ENCODE assay signal across 17 cellular contexts in the genomic region with DNA sequence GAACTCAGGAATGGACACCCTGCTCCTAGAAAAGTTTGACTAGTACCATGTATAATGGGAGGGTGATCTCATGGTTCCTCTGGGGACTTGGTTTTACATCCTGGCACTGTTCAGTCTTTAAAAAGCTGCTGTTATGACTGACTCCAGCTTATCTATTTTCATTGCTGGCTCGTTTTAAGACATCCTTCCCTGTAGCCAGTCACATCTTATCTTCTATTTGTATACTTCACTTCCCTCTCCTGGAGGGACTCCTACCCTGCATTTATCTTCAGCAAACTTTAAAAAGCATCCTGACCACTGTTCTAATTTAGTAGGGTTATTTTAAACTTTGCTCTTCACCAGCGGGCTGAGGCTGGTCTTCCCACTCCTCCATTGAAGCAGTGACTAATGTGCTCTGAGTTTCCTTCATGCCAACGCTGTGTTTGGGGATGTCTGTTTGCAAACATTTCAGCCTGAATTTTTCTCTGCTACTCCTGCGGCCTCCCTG.
DNase-seq lines count a peak whose midpoint lies in the region; ATAC-seq and TF ChIP-seq lines count a peak whose summit lies in the region.
"Had no signal": no experiment of that assay in that cellular context is flagged by ENCODE, and none has a peak within 500 bp of the region (broad histone marks: within the 10 kb centered on the region; RNA-seq: fewer than 3 reads in every experiment).

No MANE protein-coding gene starts in this region.

- no peaks in the 10 kb centered on the region for H3K27me3 Mint-ChIP-seq in Caco-2 (ENCODE audit: insufficient read depth, unreplicated experiment)
- no peaks in the 10 kb centered on the region for H3K27me3 Mint-ChIP-seq in activated naive CD8-positive, alpha-beta T cell treated with anti-CD3 and anti-CD28 coated beads, Interleukin-2, amount 50 U/mL, for 24 hours
- H3K27me3 Mint-ChIP-seq: activated CD4-positive, alpha-beta T cell treated with anti-CD3 and anti-CD28 coated beads, Interleukin-2, amount 10 ng/mL, durations not matched to agents 24 days and 14 days; progenitor cell of endocrine pancreas had no signal

- ATAC-seq in right lobe of liver, result peak; percentile 40 to 81 (median 58)
- no peak for ATAC-seq in activated naive CD8-positive, alpha-beta T cell treated with anti-CD3 and anti-CD28 coated beads, Interleukin-2, amount 50 U/mL, for 24 hours
- ATAC-seq in body of pancreas, result no peak
- ATAC-seq: T-cell had no signal

- peak overlapping the region; percentile 8 for H3K27ac Mint-ChIP-seq in Caco-2 (ENCODE audit: unreplicated experiment)
- H3K27ac Mint-ChIP-seq in activated naive CD8-positive, alpha-beta T cell treated with anti-CD3 and anti-CD28 coated beads, Interleukin-2, amount 50 U/mL, for 24 hours, result no peak overlapping the region
- H3K27ac Mint-ChIP-seq: activated CD4-positive, alpha-beta T cell treated with anti-CD3 and anti-CD28 coated beads, Interleukin-2, amount 10 ng/mL, durations not matched to agents 24 days and 14 days; progenitor cell of endocrine pancreas; T-cell had no signal

- H3K4me3 Mint-ChIP-seq in Caco-2 (ENCODE audit: unreplicated experiment), result no peak overlapping the region
- H3K4me3 Mint-ChIP-seq in activated naive CD8-positive, alpha-beta T cell treated with anti-CD3 and anti-CD28 coated beads, Interleukin-2, amount 50 U/mL, for 24 hours, result no peak overlapping the region
- H3K4me3 Mint-ChIP-seq: activated CD4-positive, alpha-beta T cell treated with anti-CD3 and anti-CD28 coated beads, Interleukin-2, amount 10 ng/mL, durations not matched to agents 24 days and 14 days; T-cell had no signal

- WGBS in right lobe of liver (ENCODE audit: insufficient coverage, low coverage, low lambda C conversion rate, missing lambda C conversion rate), result 44% methylated on average over 4 of the region's 4 CpGs
- 52 to 73% methylated on average over 4 of the region's 4 CpGs for WGBS in body of pancreas, 2 donors

- H3K36me3 Mint-ChIP-seq in Caco-2 (ENCODE audit: insufficient read depth, unreplicated experiment), result no peaks in the 10 kb centered on the region
- H3K36me3 Mint-ChIP-seq in activated naive CD8-positive, alpha-beta T cell treated with anti-CD3 and anti-CD28 coated beads, Interleukin-2, amount 50 U/mL, for 24 hours (ENCODE audit: low read depth), result no peaks in the 10 kb centered on the region
- H3K36me3 Mint-ChIP-seq: T-cell had no signal

- TF ChIP-seq CTCF in Caco-2 (IDR thresholded peaks at IDR 0.05; ENCODE audit: insufficient read depth in 1 of 2, low read depth in 1 of 2, low read length in 1 of 2, severe bottlenecking in 1 of 2, unreplicated experiment in 1 of 2) (peak in 1 of 2 experiments; percentile 9), coronary artery (IDR thresholded peaks at IDR 0.05) (no peak), right lobe of liver (IDR thresholded peaks at IDR 0.05) (no peak), body of pancreas (IDR thresholded peaks at IDR 0.05) (no peak)

- no TSS peak for BruUV-seq in Caco-2 (replicated peaks; lab: Mats Ljungman, UMichigan)

- peak overlapping the region; percentile 56 to 69 for H3K27ac ChIP-seq in coronary artery
- no peak overlapping the region for H3K27ac ChIP-seq in right lobe of liver
- H3K27ac ChIP-seq in body of pancreas, result no peak overlapping the region
- H3K27ac ChIP-seq: tibial nerve had no signal

- H3K4me1 Mint-ChIP-seq in Caco-2 (ENCODE audit: low read depth, unreplicated experiment), result peaks cover 16% of the 10 kb centered on the region
- H3K4me1 Mint-ChIP-seq in activated naive CD8-positive, alpha-beta T cell treated with anti-CD3 and anti-CD28 coated beads, Interleukin-2, amount 50 U/mL, for 24 hours, result no peaks in the 10 kb centered on the region
- H3K4me1 Mint-ChIP-seq: activated CD4-positive, alpha-beta T cell treated with anti-CD3 and anti-CD28 coated beads, Interleukin-2, amount 10 ng/mL, durations not matched to agents 24 days and 14 days; T-cell had no signal

- H3K36me3 ChIP-seq in Caco-2 (ENCODE audit: control insufficient read depth, insufficient read depth, low read length), result no peaks in the 10 kb centered on the region
- no peaks in the 10 kb centered on the region for H3K36me3 ChIP-seq in right lobe of liver
- H3K36me3 ChIP-seq in body of pancreas (replicated peaks in 1 of 2; ENCODE audit: insufficient read depth in 1 of 2, low read depth in 2 of 2), result no peaks in the 10 kb centered on the region
- H3K36me3 ChIP-seq: tibial nerve had no signal

- TF ChIP-seq POLR2A in right lobe of liver (IDR thresholded peaks at IDR 0.05) (no peak), body of pancreas (IDR thresholded peaks at IDR 0.05) (no peak)

- H3K9me3 ChIP-seq in Caco-2, result peaks cover 5% of the 10 kb centered on the region; the same call in 1 of the 2 replicates
- H3K9me3 ChIP-seq in right lobe of liver, result no peaks in the 10 kb centered on the region
- no peaks in the 10 kb centered on the region for H3K9me3 ChIP-seq in body of pancreas
- H3K9me3 ChIP-seq: tibial nerve had no signal

- no peaks in the 10 kb centered on the region for H3K27me3 ChIP-seq in Caco-2 (replicated peaks; ENCODE audit: control insufficient read depth, insufficient read depth, low read length)
- no peaks in the 10 kb centered on the region for H3K27me3 ChIP-seq in right lobe of liver
- no peaks in the 10 kb centered on the region for H3K27me3 ChIP-seq in body of pancreas
- H3K27me3 ChIP-seq: tibial nerve had no signal

- H3K4me3 ChIP-seq in Caco-2 (ENCODE audit: low read depth, low read length) (no peak overlapping the region), coronary artery (no peak overlapping the region), right lobe of liver (no peak overlapping the region), body of pancreas (no peak overlapping the region)
- H3K4me3 ChIP-seq: tibial nerve had no signal

- POLR2A ChIA-PET in Caco-2 (lab: Charles Lee), result no interaction called here

- H3K4me1 ChIP-seq in Caco-2 (peaks cover 38% of the 10 kb centered on the region), right lobe of liver (peaks cover 0 to 8% (median 0%) of the 10 kb centered on the region in 4 donors), body of pancreas (peaks cover 7% of the 10 kb centered on the region)

- no peaks in the 10 kb centered on the region for H3K9me3 Mint-ChIP-seq in Caco-2 (ENCODE audit: unreplicated experiment)
- H3K9me3 Mint-ChIP-seq in activated naive CD8-positive, alpha-beta T cell treated with anti-CD3 and anti-CD28 coated beads, Interleukin-2, amount 50 U/mL, for 24 hours, result no peaks in the 10 kb centered on the region
- H3K9me3 Mint-ChIP-seq: activated CD4-positive, alpha-beta T cell treated with anti-CD3 and anti-CD28 coated beads, Interleukin-2, amount 10 ng/mL, durations not matched to agents 24 days and 14 days; T-cell had no signal

- CTCF ChIA-PET in Caco-2 (lab: Charles Lee), result interaction anchor here (0.5 to 0.6 kb wide), 2 partner anchors 50 to 318 kb away, joined by 3 read pairs; no protein-coding TSS in a partner anchor

- intact Hi-C loops in Caco-2 (cut with micrococcal nuclease; ENCODE audit: unreplicated experiment), result loop anchor here (10.0 kb wide), 2 partner anchors 90 to 270 kb away; no protein-coding TSS in a partner anchor
- intact Hi-C loops in right lobe of liver (cut with DNase I), result no loop called here
- intact Hi-C loops in body of pancreas (cut with DNase I), result no loop called here

- DNase-seq in Caco-2 (no peak), OCI-M1 (lab: John Stamatoyannopoulos, UW) (peak; percentile 83), coronary artery (ENCODE audit: low spot score) (no peak), right lobe of liver (no peak), NCI-H1105 treated with DMSO at 0.1 percent for 48 hours (lab: John Stamatoyannopoulos, UW) (no peak), NCI-H2081 treated with DMSO at 0.1 percent for 48 hours (lab: John Stamatoyannopoulos, UW) (no peak), body of pancreas (no peak)
- no peak for DNase-seq in activated naive CD8-positive, alpha-beta T cell treated with anti-CD3 and anti-CD28 coated beads, Interleukin-2, amount 50 U/mL, for 24 hours
- DNase-seq: activated CD4-positive, alpha-beta T cell treated with anti-CD3 and anti-CD28 coated beads, Interleukin-2, amount 10 ng/mL, durations not matched to agents 24 days and 14 days; amniotic stem cell; DMS 273 treated with DMSO at 0.1 percent for 48 hours; effector CD4-positive, alpha-beta T cell; NCI-H2227 treated with DMSO at 0.1 percent for 48 hours; stimulated activated CD8-positive, alpha-beta memory T cell treated with anti-CD3 and anti-CD28 coated beads, Interleukin-4, amount 100 ng/mL, for 48 hours; T-cell had no signal

Comparison
In these comparisons a context has a peak if more than half of its experiments do, and no peak if none do; other contexts are left out.
1. H3K27ac ChIP-seq: peak in coronary artery (2 of 2); none in right lobe of liver (0 of 3) and body of pancreas (0 of 4).
2. ATAC-seq: peak in right lobe of liver (4 of 4); none in activated naive CD8-positive, alpha-beta T cell treated with anti-CD3 and anti-CD28 coated beads, Interleukin-2, amount 50 U/mL, for 24 hours (single experiment) and body of pancreas (single experiment).